ENCODE assay signal across 9 cellular contexts in the genomic region with DNA sequence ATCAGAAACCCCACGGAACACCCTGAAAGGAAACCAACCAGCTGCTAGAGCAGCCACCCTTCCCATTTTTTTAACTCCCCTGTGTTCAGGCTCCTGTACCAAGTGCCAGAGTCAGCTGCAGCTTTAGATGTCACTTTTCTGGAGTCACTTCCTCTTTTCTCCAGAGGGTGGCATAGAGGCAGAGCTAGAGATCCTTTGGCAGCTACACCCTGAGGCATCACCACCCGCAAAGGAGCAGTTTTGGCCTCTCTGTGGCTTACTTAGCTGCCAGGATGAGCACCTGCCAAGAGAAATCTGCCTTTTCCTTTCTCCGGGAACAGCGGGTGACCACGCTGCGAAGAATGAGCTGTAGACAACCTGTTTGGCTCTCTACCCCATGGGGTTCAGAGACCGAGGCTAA. TPM values are rescaled to one million over a fixed set of nuclear protein-coding genes. Genes with fewer than 3 reads are reported as not detected.
DNase-seq lines count a peak whose midpoint lies in the region; ATAC-seq, FAIRE-seq and TF ChIP-seq lines count a peak whose summit lies in the region.
"Had no signal": no experiment of that assay in that cellular context is flagged by ENCODE, and none has a peak within 500 bp of the region (broad histone marks: within the 10 kb centered on the region; RNA-seq: fewer than 3 reads in every experiment).

No MANE protein-coding gene starts in this region.

- no peak overlapping the region for H3K9ac ChIP-seq in keratinocyte (ENCODE audit: control insufficient read depth, extremely low read depth, insufficient read depth, low read length)

- no peaks in the 10 kb centered on the region for H3K79me2 ChIP-seq in keratinocyte (ENCODE audit: control insufficient read depth, insufficient read depth, low read length)

- intact Hi-C loops in Right ventricle myocardium superior (cut with DNase I) = no loop called here

- DNase-seq in GM12864 (ENCODE audit: low read depth) = no peak
- peak; percentile 17 for DNase-seq in LNCaP clone FGC (ENCODE audit: low read depth)
- no peak for DNase-seq in keratinocyte (ENCODE audit: low read depth, low spot score)
- DNase-seq in activated effector memory CD4-positive, alpha-beta T cell treated with anti-CD3 and anti-CD28 coated beads, Interleukin-2, amount 50 U/mL, for 16 hours = no peak
- DNase-seq in effector memory CD4-positive, alpha-beta T cell = no peak
- DNase-seq in Right ventricle myocardium superior = no peak

- ATAC-seq in SK-N-SH treated with all-trans-retinoic acid at 6 μM for 48 hours = peak; percentile 69; the same call in 2 of the 3 replicates
- ATAC-seq in HG02885 (IDR thresholded peaks at IDR 0.05; ENCODE audit: poor library complexity, unreplicated experiment) = no peak
- no peak for ATAC-seq in Right ventricle myocardium superior (ENCODE audit: poor library complexity)

- H3K36me3 ChIP-seq in keratinocyte (ENCODE audit: control insufficient read depth in 2 of 2, extremely low read depth in 1 of 2, insufficient read depth in 2 of 2, low read length in 2 of 2) = no peaks in the 10 kb centered on the region
- H3K36me3 ChIP-seq in effector memory CD4-positive, alpha-beta T cell (ENCODE audit: control insufficient read depth, insufficient read depth, low read length) = no peaks in the 10 kb centered on the region

- H3K4me3 ChIP-seq in GM12864 (ENCODE audit: low read depth, low read length) (no peak overlapping the region), LNCaP clone FGC (ENCODE audit: low read depth, low read length) (no peak overlapping the region), keratinocyte (ENCODE audit: control insufficient read depth in 2 of 3, extremely low read depth in 1 of 3, insufficient read depth in 2 of 3, low read depth in 1 of 3, low read length in 3 of 3) (no peak overlapping the region)
- H3K4me3 ChIP-seq in effector memory CD4-positive, alpha-beta T cell (ENCODE audit: insufficient read depth, low read depth, low read length, poor library complexity, severe bottlenecking) = no peak overlapping the region

- no peak overlapping the region for H3K27ac ChIP-seq in keratinocyte (ENCODE audit: control insufficient read depth, insufficient read depth, low read length)
- no peak overlapping the region for H3K27ac ChIP-seq in effector memory CD4-positive, alpha-beta T cell (ENCODE audit: insufficient read depth, low read length, poor library complexity, severe bottlenecking)
- H3K27ac ChIP-seq: epithelial cell of prostate had no signal

- no peak for FAIRE-seq in keratinocyte (lab: Jason Lieb, UNC)

- TF ChIP-seq CTCF in GM12864 (IDR thresholded peaks at IDR 0.05; ENCODE audit: low read depth, low read length, missing control alignments) (peak; percentile 22), LNCaP clone FGC (IDR thresholded peaks at IDR 0.05; ENCODE audit: control insufficient read depth, extremely low read depth, insufficient read depth) (peak; percentile 52), keratinocyte (optimal IDR thresholded peaks at IDR 0.05 in 1 of 3, IDR thresholded peaks at IDR 0.05 in 1 of 3, conservative IDR thresholded peaks at IDR 0.05 in 1 of 3; ENCODE audit: extremely low read depth in 1 of 3, insufficient read depth in 2 of 3, low read length in 3 of 3) (peak; percentile 37 to 50 (median 47))

- H3K4me1 ChIP-seq in keratinocyte (ENCODE audit: control insufficient read depth, extremely low read depth, insufficient read depth, low read length) = no peaks in the 10 kb centered on the region
- H3K4me1 ChIP-seq in effector memory CD4-positive, alpha-beta T cell (ENCODE audit: control insufficient read depth, insufficient read depth, low read length, poor library complexity, severe bottlenecking) = no peaks in the 10 kb centered on the region

- no peaks in the 10 kb centered on the region for H3K9me3 ChIP-seq in keratinocyte (ENCODE audit: control insufficient read depth, low read depth, low read length)
- H3K9me3 ChIP-seq in effector memory CD4-positive, alpha-beta T cell (ENCODE audit: control insufficient read depth, low read length) = no peaks in the 10 kb centered on the region

- peaks cover 5% of the 10 kb centered on the region for H3K27me3 ChIP-seq in keratinocyte (ENCODE audit: control insufficient read depth, extremely low read depth, insufficient read depth, low read length)
- H3K27me3 ChIP-seq in effector memory CD4-positive, alpha-beta T cell (replicated peaks; ENCODE audit: control insufficient read depth, insufficient read depth, low read length, poor library complexity, severe bottlenecking) = no peaks in the 10 kb centered on the region

- H3K9me1 ChIP-seq in keratinocyte (ENCODE audit: control insufficient read depth, extremely low read depth, insufficient read depth, low read length) = no peaks in the 10 kb centered on the region

- no peaks in the 10 kb centered on the region for H4K20me1 ChIP-seq in keratinocyte (ENCODE audit: control insufficient read depth, extremely low read depth, insufficient read depth, low read length)

- dilution Hi-C loops in keratinocyte (cut with MboI; ENCODE audit: extremely low pct_ligation_motif_present, low sequenced_read_pairs) = no loop called here

- no peak overlapping the region for H3K4me2 ChIP-seq in keratinocyte (ENCODE audit: control insufficient read depth, extremely low read depth, insufficient read depth, low read depth, low read length)

- H2AFZ ChIP-seq in keratinocyte (ENCODE audit: control insufficient read depth, low read length) = no peak overlapping the region

TF ChIP-seq in SK-N-SH treated with all-trans-retinoic acid at 6 μM for 48 hours, 23 proteins besides CTCF, POLR2A, EP300 and RAD21:
- TF ChIP-seq ZNF565 (CRISPR knock-in tag; conservative IDR thresholded peaks at IDR 0.05; ENCODE audit: low read depth) (no peak), ESRRG (CRISPR knock-in tag; IDR thresholded peaks at IDR 0.05) (no peak), ARNTL (CRISPR knock-in tag; IDR thresholded peaks at IDR 0.05; ENCODE audit: borderline replicate concordance, low read depth) (no peak), CREB5 (CRISPR knock-in tag; IDR thresholded peaks at IDR 0.05; ENCODE audit: low read depth) (no peak), ZNF8 (CRISPR knock-in tag; IDR thresholded peaks at IDR 0.05) (no peak), ZC3H10 (CRISPR knock-in tag; IDR thresholded peaks at IDR 0.05) (no peak)

RNA-seq across cellular contexts. Expression of gene CHRDL1, which starts 58.0 kb away (rescaled TPM):
- polyA plus RNA-seq in keratinocyte = not detected in 3 replicates
- not detected for polyA plus RNA-seq in keratinocyte (2011; ENCODE audit: low read depth)
- polyA plus RNA-seq in keratinocyte (2011; cell fraction: cytosol; rRNA removed) = not detected in 2 replicates
- not detected in 2 replicates for polyA plus RNA-seq in keratinocyte (2011; cell fraction: nucleus; rRNA removed)
- not detected in 2 replicates for polyA plus RNA-seq in keratinocyte (2012; ENCODE audit: low replicate concordance)
- not detected in 3 replicates for polyA minus RNA-seq in keratinocyte
- not detected for polyA minus RNA-seq in keratinocyte (2011; cell fraction: cytosol; rRNA and poly(A)+ RNA removed)
- polyA minus RNA-seq in keratinocyte (2011; cell fraction: nucleus; rRNA and poly(A)+ RNA removed) = not detected in 2 replicates
- total RNA-seq in Right ventricle myocardium superior = 2.9 TPM
